11 cellular contexts compared by ENCODE assay signal in genomic region chr10:44979281-44980181, GRCh38. TPM values are rescaled to one million over a fixed set of nuclear protein-coding genes. Genes with fewer than 3 reads are reported as not detected.
A peak's percentile ranks its signal among the peaks of the same experiment; 100 is the strongest.
DNase-seq lines count a peak whose midpoint lies in the region; ATAC-seq, FAIRE-seq and TF ChIP-seq lines count a peak whose summit lies in the region.
"Had no signal": no experiment of that assay in that cellular context is flagged by ENCODE, and none has a peak within 500 bp of the region (broad histone marks: within the 10 kb centered on the region; RNA-seq: fewer than 3 reads in every experiment).

No MANE protein-coding gene starts in this region.

- ATAC-seq in GM23338 = no peak

- peaks cover 34% of the 10 kb centered on the region for H3K4me1 ChIP-seq in GM23338 (ENCODE audit: insufficient read depth)
- peaks cover 36 to 60% of the 10 kb centered on the region in 2 donors for H3K4me1 ChIP-seq in ascending aorta
- peaks cover 51% of the 10 kb centered on the region for H3K4me1 ChIP-seq in keratinocyte (ENCODE audit: control insufficient read depth, extremely low read depth, insufficient read depth, low read length)
- peaks cover 75% of the 10 kb centered on the region for H3K4me1 ChIP-seq in skeletal muscle satellite cell (ENCODE audit: control insufficient read depth, insufficient read depth, low read length)

- H4K20me1 ChIP-seq in GM23338 (replicated peaks; ENCODE audit: insufficient read depth) (no peaks in the 10 kb centered on the region), keratinocyte (ENCODE audit: control insufficient read depth, extremely low read depth, insufficient read depth, low read length) (no peaks in the 10 kb centered on the region)

- dilution Hi-C loops in keratinocyte (cut with MboI; ENCODE audit: extremely low pct_ligation_motif_present, low sequenced_read_pairs) = no loop called here

- no peaks in the 10 kb centered on the region for H3K9me3 Mint-ChIP-seq in GM23338
- H3K9me3 Mint-ChIP-seq: activated naive CD4-positive, alpha-beta T cell treated with anti-CD3 and anti-CD28 coated beads, Interleukin-2, amount 50 U/mL, for 24 hours; T-helper 2 cell treated with Interferon-gamma antibody and Interleukin-4, amounts not matched to agents 5 μg/mL and 100 μg/mL, for 36 hours had no signal

- peak overlapping the region; percentile 79; the same call in 1 of the 2 replicates for H3K27ac ChIP-seq in GM23338 (ENCODE audit: low read depth)
- H3K27ac ChIP-seq in ascending aorta = peak overlapping the region; percentile 89 to 91
- peak overlapping the region; percentile 78 for H3K27ac ChIP-seq in keratinocyte (ENCODE audit: control insufficient read depth, insufficient read depth, low read length)

- TF ChIP-seq CTCF in GM23338 (conservative IDR thresholded peaks at IDR 0.05; ENCODE audit: low read depth in 2 of 2) (no peak), ascending aorta (IDR thresholded peaks at IDR 0.05) (no peak), keratinocyte (optimal IDR thresholded peaks at IDR 0.05 in 1 of 3, IDR thresholded peaks at IDR 0.05 in 1 of 3, conservative IDR thresholded peaks at IDR 0.05 in 1 of 3; ENCODE audit: extremely low read depth in 1 of 3, insufficient read depth in 2 of 3, low read length in 3 of 3) (no peak)

- peaks cover 50% of the 10 kb centered on the region for H3K4me1 Mint-ChIP-seq in GM23338
- H3K4me1 Mint-ChIP-seq: activated naive CD4-positive, alpha-beta T cell treated with anti-CD3 and anti-CD28 coated beads, Interleukin-2, amount 50 U/mL, for 24 hours had no signal

- H3K9ac ChIP-seq in keratinocyte (ENCODE audit: control insufficient read depth, extremely low read depth, insufficient read depth, low read length) (peak overlapping the region; percentile 61), skeletal muscle satellite cell (ENCODE audit: low read depth, low read length) (peak overlapping the region; percentile 39)

- H3K4me3 ChIP-seq in GM23338 (no peak overlapping the region), ascending aorta (peak overlapping the region in 1 of 2 donors; percentile 11), keratinocyte (ENCODE audit: control insufficient read depth in 2 of 3, extremely low read depth in 1 of 3, insufficient read depth in 2 of 3, low read depth in 1 of 3, low read length in 3 of 3) (no peak overlapping the region), skeletal muscle satellite cell (ENCODE audit: low read length) (no peak overlapping the region), MG63 (no peak overlapping the region)

- no peak overlapping the region; the same call in 1 of the 2 replicates for H3K27ac Mint-ChIP-seq in GM23338
- H3K27ac Mint-ChIP-seq: activated naive CD4-positive, alpha-beta T cell treated with anti-CD3 and anti-CD28 coated beads, Interleukin-2, amount 50 U/mL, for 24 hours; T-helper 2 cell treated with Interferon-gamma antibody and Interleukin-4, amounts not matched to agents 5 μg/mL and 100 μg/mL, for 36 hours had no signal

- DNase-seq in GM23338 (ENCODE audit: low spot score) (no peak), ascending aorta (ENCODE audit: low spot score in 2 of 2) (no peak), keratinocyte (ENCODE audit: low read depth, low spot score) (no peak), MG63 (no peak), MV-4-11 (lab: John Stamatoyannopoulos, UW) (no peak)
- no peak for DNase-seq in stimulated activated CD4-positive, alpha-beta T cell treated with anti-CD3 and anti-CD28 coated beads, Interleukin-2, amount 100 ng/mL, for 24 hours
- DNase-seq in activated CD4-positive, alpha-beta T cell treated with anti-CD3 and anti-CD28 coated beads, Interleukin-2, amount 50 U/mL, for 4 hours = no peak

- no peaks in the 10 kb centered on the region for H3F3A ChIP-seq in GM23338 (replicated peaks; ENCODE audit: low read depth)

- no peaks in the 10 kb centered on the region for H3K79me2 ChIP-seq in GM23338 (replicated peaks; ENCODE audit: insufficient read depth)
- H3K79me2 ChIP-seq in keratinocyte (ENCODE audit: control insufficient read depth, insufficient read depth, low read length) = no peaks in the 10 kb centered on the region

- no peaks in the 10 kb centered on the region; the same call in 2 of the 3 replicates for H3K36me3 Mint-ChIP-seq in GM23338 (ENCODE audit: low read depth)
- H3K36me3 Mint-ChIP-seq: activated naive CD4-positive, alpha-beta T cell treated with anti-CD3 and anti-CD28 coated beads, Interleukin-2, amount 50 U/mL, for 24 hours had no signal

- intact Hi-C loops in ascending aorta (cut with DNase I) = loop anchor here (5.0 to 10.0 kb wide), 3 partner anchors 117 to 1305 kb away; no protein-coding TSS in a partner anchor

- H3K9me3 ChIP-seq in ascending aorta = no peaks in the 10 kb centered on the region
- H3K9me3 ChIP-seq in keratinocyte (ENCODE audit: control insufficient read depth, low read depth, low read length) = no peaks in the 10 kb centered on the region
- H3K9me3 ChIP-seq in skeletal muscle satellite cell (replicated peaks; ENCODE audit: low read length) = no peaks in the 10 kb centered on the region
- H3K9me3 ChIP-seq in MG63 = no peaks in the 10 kb centered on the region

- H3K9me2 ChIP-seq in GM23338 (ENCODE audit: insufficient read depth) = no peaks in the 10 kb centered on the region

- no peaks in the 10 kb centered on the region for H3K27me3 ChIP-seq in GM23338 (ENCODE audit: insufficient read depth)
- no peaks in the 10 kb centered on the region for H3K27me3 ChIP-seq in ascending aorta
- H3K27me3 ChIP-seq in keratinocyte (ENCODE audit: control insufficient read depth, extremely low read depth, insufficient read depth, low read length) = no peaks in the 10 kb centered on the region
- H3K27me3 ChIP-seq in skeletal muscle satellite cell (ENCODE audit: control insufficient read depth, insufficient read depth, low read length) = no peaks in the 10 kb centered on the region
- H3K27me3 ChIP-seq in MG63 = no peaks in the 10 kb centered on the region

- H3K4me2 ChIP-seq in GM23338 (peak overlapping the region; percentile 76), keratinocyte (ENCODE audit: control insufficient read depth, extremely low read depth, insufficient read depth, low read depth, low read length) (peak overlapping the region; percentile 57), skeletal muscle satellite cell (ENCODE audit: low read length) (peak overlapping the region; percentile 85)

- no peak for FAIRE-seq in keratinocyte (lab: Jason Lieb, UNC)
- FAIRE-seq: small intestine had no signal

- H2AFZ ChIP-seq in GM23338 (no peak overlapping the region), keratinocyte (ENCODE audit: control insufficient read depth, low read length) (peak overlapping the region; percentile 37)

- H3K27me3 Mint-ChIP-seq in GM23338 (ENCODE audit: insufficient read depth, low read depth, poor library complexity) = peaks cover 15% of the 10 kb centered on the region
- H3K27me3 Mint-ChIP-seq: activated naive CD4-positive, alpha-beta T cell treated with anti-CD3 and anti-CD28 coated beads, Interleukin-2, amount 50 U/mL, for 24 hours had no signal

- no peak overlapping the region; the same call in 2 of the 3 replicates for H3K4me3 Mint-ChIP-seq in GM23338

- H3K36me3 ChIP-seq in GM23338 (ENCODE audit: insufficient read depth) = no peaks in the 10 kb centered on the region
- peaks cover 6 to 22% of the 10 kb centered on the region in 2 donors for H3K36me3 ChIP-seq in ascending aorta
- no peaks in the 10 kb centered on the region for H3K36me3 ChIP-seq in keratinocyte (ENCODE audit: control insufficient read depth in 2 of 2, extremely low read depth in 1 of 2, insufficient read depth in 2 of 2, low read length in 2 of 2)
- H3K36me3 ChIP-seq in skeletal muscle satellite cell (ENCODE audit: insufficient read depth, low read length) = no peaks in the 10 kb centered on the region
- no peaks in the 10 kb centered on the region for H3K36me3 ChIP-seq in MG63

- no peaks in the 10 kb centered on the region for H3K9me1 ChIP-seq in keratinocyte (ENCODE audit: control insufficient read depth, extremely low read depth, insufficient read depth, low read length)

RNA-seq across cellular contexts. Expression of gene DEPP1, which starts 0.9 kb away (rescaled TPM):
- 0.12 and 1.3 TPM in 2 replicates for total RNA-seq in GM23338 (2014; rRNA removed; shearing (Covaris generic))
- 0.37 TPM in 2 replicates for polyA plus RNA-seq in GM23338 (2016; fragmentation: Nextera tagmentation; extraction: Ambion mirVana)
- total RNA-seq in ascending aorta = 309 TPM
- polyA plus RNA-seq in keratinocyte = 0.90 to 1.2 TPM (median 0.95 TPM) in 3 replicates
- polyA plus RNA-seq in keratinocyte (2011; ENCODE audit: low read depth) = 1.4 TPM
- 0.36 and 0.75 TPM in 2 replicates for polyA plus RNA-seq in keratinocyte (2011; cell fraction: cytosol; rRNA removed)
- 4.1 and 6.0 TPM in 2 replicates for polyA plus RNA-seq in keratinocyte (2011; cell fraction: nucleus; rRNA removed)
- 0.61 and 3.1 TPM in 2 replicates for polyA plus RNA-seq in keratinocyte (2012; ENCODE audit: low replicate concordance)
- 0.69 to 3.5 TPM (median 0.83 TPM) in 3 replicates for polyA minus RNA-seq in keratinocyte
- polyA minus RNA-seq in keratinocyte (2011; cell fraction: cytosol; rRNA and poly(A)+ RNA removed) = not detected
- 3.0 and 3.3 TPM in 2 replicates for polyA minus RNA-seq in keratinocyte (2011; cell fraction: nucleus; rRNA and poly(A)+ RNA removed)
- 6.1 and 10.1 TPM in 2 replicates for total RNA-seq in skeletal muscle satellite cell (2012; rRNA removed)
- 0.44 and 3.5 TPM in 2 replicates for total RNA-seq in MG63 (2014; rRNA removed; shearing (Covaris generic); ENCODE audit: low replicate concordance)

RNA-seq across cellular contexts. Expression of gene RASSF4, which starts 19.9 kb away (rescaled TPM):
- total RNA-seq in GM23338 (2014; rRNA removed; shearing (Covaris generic)) = 10.3 and 12.4 TPM in 2 replicates
- polyA plus RNA-seq in GM23338 (2016; fragmentation: Nextera tagmentation; extraction: Ambion mirVana) (13.6 and 17.8 TPM in 2 replicates), keratinocyte (0.20 to 0.54 TPM (median 0.23 TPM) in 3 replicates)
- total RNA-seq in ascending aorta = 40.0 TPM
- polyA plus RNA-seq in keratinocyte (2011; ENCODE audit: low read depth) = 0.11 TPM
- 0.06 and 0.09 TPM in 2 replicates for polyA plus RNA-seq in keratinocyte (2011; cell fraction: cytosol; rRNA removed)
- polyA plus RNA-seq in keratinocyte (2011; cell fraction: nucleus; rRNA removed) = 0.34 and 0.64 TPM in 2 replicates
- 0.14 TPM in 1 of 2 replicates, not detected in the other for polyA plus RNA-seq in keratinocyte (2012; ENCODE audit: low replicate concordance)
- polyA minus RNA-seq in keratinocyte = 0.13 to 0.52 TPM (median 0.22 TPM) in 3 replicates
- not detected for polyA minus RNA-seq in keratinocyte (2011; cell fraction: cytosol; rRNA and poly(A)+ RNA removed)
- 0.54 TPM in 1 of 2 replicates, not detected in the other for polyA minus RNA-seq in keratinocyte (2011; cell fraction: nucleus; rRNA and poly(A)+ RNA removed)
- 1.8 and 10.5 TPM in 2 replicates for total RNA-seq in skeletal muscle satellite cell (2012; rRNA removed)
- 0.15 and 0.26 TPM in 2 replicates for total RNA-seq in MG63 (2014; rRNA removed; shearing (Covaris generic); ENCODE audit: low replicate concordance)

RNA-seq across cellular contexts. Expression of gene ZNF22, which starts 21.2 kb away (rescaled TPM):
- total RNA-seq in GM23338 (2014; rRNA removed; shearing (Covaris generic)) = 38.7 and 40.5 TPM in 2 replicates
- polyA plus RNA-seq in GM23338 (2016; fragmentation: Nextera tagmentation; extraction: Ambion mirVana) = 72.8 and 81.8 TPM in 2 replicates
- 1.6 TPM for total RNA-seq in ascending aorta
- 4.0 to 9.4 TPM (median 6.8 TPM) in 3 replicates for polyA plus RNA-seq in keratinocyte
- polyA plus RNA-seq in keratinocyte (2011; ENCODE audit: low read depth) = 2.3 TPM
- polyA plus RNA-seq in keratinocyte (2011; cell fraction: cytosol; rRNA removed) = 3.5 and 6.2 TPM in 2 replicates
- 3.4 and 4.3 TPM in 2 replicates for polyA plus RNA-seq in keratinocyte (2011; cell fraction: nucleus; rRNA removed)
- polyA plus RNA-seq in keratinocyte (2012; ENCODE audit: low replicate concordance) = 2.6 and 9.3 TPM in 2 replicates
- 0.23 to 2.7 TPM (median 1.4 TPM) in 3 replicates for polyA minus RNA-seq in keratinocyte
- polyA minus RNA-seq in keratinocyte (2011; cell fraction: cytosol; rRNA and poly(A)+ RNA removed) = 1.9 TPM
- polyA minus RNA-seq in keratinocyte (2011; cell fraction: nucleus; rRNA and poly(A)+ RNA removed) = 1.2 and 2.1 TPM in 2 replicates
- 9.2 and 9.4 TPM in 2 replicates for total RNA-seq in skeletal muscle satellite cell (2012; rRNA removed)
- 10.9 and 15.5 TPM in 2 replicates for total RNA-seq in MG63 (2014; rRNA removed; shearing (Covaris generic); ENCODE audit: low replicate concordance)

Comparison
In these comparisons a context has a peak if more than half of its experiments do, and no peak if none do; other contexts are left out.
1. RNA of gene DEPP1, which starts 0.9 kb away (total RNA-seq): 309 TPM in ascending aorta (single experiment); 0.44 to 3.5 TPM in MG63 and 0.12 to 1.3 TPM in GM23338; every median in the first group is over 10 times any median in the second.
2. Peak in every context shown above with its lines, with median percentiles within 50 percentile points of each other: H3K27ac ChIP-seq and H3K4me2 ChIP-seq.